Comparison of ENCODE assay signal across 9 cellular contexts in genomic region chr1:168092566-168093355, GRCh38. TPM values are rescaled to one million over a fixed set of nuclear protein-coding genes. Genes with fewer than 3 reads are reported as not detected.
DNase-seq lines count a peak whose midpoint lies in the region; TF ChIP-seq lines count a peak whose summit lies in the region.
"Had no signal": no experiment of that assay in that cellular context is flagged by ENCODE, and none has a peak within 500 bp of the region (broad histone marks: within the 10 kb centered on the region; RNA-seq: fewer than 3 reads in every experiment).

No MANE protein-coding gene starts in this region.

- H3K4me3 Mint-ChIP-seq in chondrocyte (ENCODE audit: unreplicated experiment) (no peak overlapping the region), CD14-positive monocyte (no peak overlapping the region)

- TF ChIP-seq POLR2A in NB4 (IDR thresholded peaks at IDR 0.05; ENCODE audit: extremely low read depth, insufficient read length), result no peak

- peaks cover 8% of the 10 kb centered on the region for H3K4me1 Mint-ChIP-seq in chondrocyte (ENCODE audit: low read depth)
- H3K4me1 Mint-ChIP-seq in CD14-positive monocyte, result no peaks in the 10 kb centered on the region

- DNase-seq in EL (peak; percentile 21), NB4 (ENCODE audit: low read depth) (peak; percentile 12), chondrocyte (ENCODE audit: low spot score) (no peak), myocyte (ENCODE audit: low read depth) (peak; percentile 44), NCI-H345 treated with DMSO at 0.1 percent for 48 hours (lab: John Stamatoyannopoulos, UW; ENCODE audit: unreplicated experiment) (no peak), MG63 (no peak), dedifferentiated amniotic fluid mesenchymal stem cell (ENCODE audit: extremely low spot score) (no peak), CD14-positive monocyte (ENCODE audit: low spot score) (no peak)
- DNase-seq: retina had no signal

- intact Hi-C loops in CD14-positive monocyte (cut with micrococcal nuclease), result no loop called here

- H3K27me3 Mint-ChIP-seq in chondrocyte (ENCODE audit: low read depth) (no peaks in the 10 kb centered on the region), CD14-positive monocyte (ENCODE audit: low read depth in 3 of 3) (peaks cover 0 to 3% (median 3%) of the 10 kb centered on the region in 3 donors)

- no peaks in the 10 kb centered on the region; the same call in 1 of the 2 replicates for H3K36me3 ChIP-seq in MG63

- H3K36me3 Mint-ChIP-seq in chondrocyte (ENCODE audit: low read depth) (peaks cover 23% of the 10 kb centered on the region), CD14-positive monocyte (no peaks in the 10 kb centered on the region)

- H3K9me3 ChIP-seq in MG63, result no peaks in the 10 kb centered on the region

- H3K27ac Mint-ChIP-seq in chondrocyte (ENCODE audit: unreplicated experiment) (no peak overlapping the region), CD14-positive monocyte (no peak overlapping the region)

- H3K4me3 ChIP-seq in NB4 (ENCODE audit: low read depth, low read length) (no peak overlapping the region), MG63 (no peak overlapping the region)

- no peaks in the 10 kb centered on the region for H3K9me3 Mint-ChIP-seq in chondrocyte (ENCODE audit: low read depth)
- H3K9me3 Mint-ChIP-seq in CD14-positive monocyte, result peaks cover 0 to 1% (median 0%) of the 10 kb centered on the region in 7 donors

- no peak for TF ChIP-seq CTCF in NB4 (IDR thresholded peaks at IDR 0.05; ENCODE audit: low read depth, low read length)
- TF ChIP-seq CTCF in chondrocyte (IDR thresholded peaks at IDR 0.05), result peak; percentile 63
- no peak for TF ChIP-seq CTCF in CD14-positive monocyte (IDR thresholded peaks at IDR 0.05)

- no peaks in the 10 kb centered on the region for H3K27me3 ChIP-seq in MG63

RNA-seq across cellular contexts. Expression of gene GPR161, which starts 44.0 kb away (rescaled TPM):
- total RNA-seq in chondrocyte, result 30.8 to 33.5 TPM (median 32.8 TPM) in 3 replicates
- total RNA-seq in myocyte, result 7.0 and 8.4 TPM in 2 replicates
- 9.7 TPM for polyA plus RNA-seq in myocyte (2012)
- total RNA-seq in MG63 (2014; rRNA removed; shearing (Covaris generic); ENCODE audit: low replicate concordance), result 5.2 and 5.8 TPM in 2 replicates
- not detected for polyA plus RNA-seq in CD14-positive monocyte

Comparison
In these comparisons a context has a peak if more than half of its experiments do, and no peak if none do; other contexts are left out.
1. DNase-seq: peak in EL (single experiment), NB4 (single experiment) and myocyte (single experiment); none in chondrocyte (single experiment), NCI-H345 treated with DMSO at 0.1 percent for 48 hours (single experiment), MG63 (single experiment), dedifferentiated amniotic fluid mesenchymal stem cell (single experiment) and CD14-positive monocyte (single experiment).